Comparison of ENCODE assay signal across 11 cellular contexts in genomic region chr11:3162410-3163240, GRCh38. TPM values are rescaled to one million over a fixed set of nuclear protein-coding genes. Genes with fewer than 3 reads are reported as not detected.
DNase-seq lines count a peak whose midpoint lies in the region; ATAC-seq, FAIRE-seq and TF ChIP-seq lines count a peak whose summit lies in the region.
"Had no signal": no experiment of that assay in that cellular context is flagged by ENCODE, and none has a peak within 500 bp of the region (broad histone marks: within the 10 kb centered on the region; RNA-seq: fewer than 3 reads in every experiment).

No MANE protein-coding gene starts in this region.

- H3K4me1 ChIP-seq in ascending aorta (peaks cover 34 to 48% of the 10 kb centered on the region in 2 donors), left lung (peaks cover 16 to 86% of the 10 kb centered on the region in 2 donors), skeletal muscle tissue (ENCODE audit: control insufficient read depth in 3 of 3, insufficient read depth in 3 of 3, low read length in 3 of 3) (peaks cover 63 to 76% (median 74%) of the 10 kb centered on the region in 3 donors)

- H3K36me3 ChIP-seq in ascending aorta (no peaks in the 10 kb centered on the region), left lung (no peaks in the 10 kb centered on the region), skeletal muscle tissue (ENCODE audit: control insufficient read depth in 3 of 3, insufficient read depth in 3 of 3, low read length in 3 of 3) (no peaks in the 10 kb centered on the region)

- TF ChIP-seq POLR2A in GM12891 (IDR thresholded peaks at IDR 0.05; ENCODE audit: low read depth, low read length) = no peak

- H3K4me3 ChIP-seq in ascending aorta (peak overlapping the region; percentile 21 to 86), left lung (no peak overlapping the region), skeletal muscle tissue (ENCODE audit: low read length in 3 of 3) (peak overlapping the region in 2 of 3 donors; percentile 9 to 29)

- DNase-seq in GM12891 (ENCODE audit: insufficient read length, low spot score) = peak; percentile 5
- DNase-seq in ascending aorta (ENCODE audit: low spot score in 2 of 2) = peak; percentile 7 to 62
- peak; percentile 25 to 51 for DNase-seq in left lung
- no peak for DNase-seq in MV-4-11 (lab: John Stamatoyannopoulos, UW)
- DNase-seq in effector CD4-positive, alpha-beta T cell = no peak
- no peak for DNase-seq in retina
- no peak for DNase-seq in COR-L47 (lab: John Stamatoyannopoulos, UW)
- DNase-seq: DMS79 had no signal

- H3K9me3 ChIP-seq in ascending aorta (no peaks in the 10 kb centered on the region), left lung (no peaks in the 10 kb centered on the region), skeletal muscle tissue (ENCODE audit: control insufficient read depth in 3 of 3, low read length in 3 of 3) (no peaks in the 10 kb centered on the region)

- intact Hi-C loops in ascending aorta (cut with DNase I) = loop anchor here (5.0 kb wide), 5 partner anchors 105 to 260 kb away; partner anchors contain the start of genes CARS1 and NAP1L4
- intact Hi-C loops in left lung (cut with DNase I) = no loop called here

- ATAC-seq in left lung = no peak

- no peak for FAIRE-seq in GM12891 (lab: Jason Lieb, UNC)

- H3K9ac ChIP-seq in skeletal muscle tissue (ENCODE audit: low read depth in 1 of 3, low read length in 3 of 3) = peak overlapping the region in 2 of 3 donors; percentile 14 to 69

- H3K27ac ChIP-seq in ascending aorta (peak overlapping the region; percentile 91 to 93), left lung (peak overlapping the region in 1 of 2 donors; percentile 11), skeletal muscle tissue (ENCODE audit: low read depth, low read length) (peak overlapping the region; percentile 79)

- H3K27me3 ChIP-seq in ascending aorta (no peaks in the 10 kb centered on the region), left lung (no peaks in the 10 kb centered on the region), skeletal muscle tissue (ENCODE audit: control insufficient read depth in 3 of 3, insufficient read depth in 3 of 3, low read length in 3 of 3) (no peaks in the 10 kb centered on the region)

- TF ChIP-seq CTCF in ascending aorta (IDR thresholded peaks at IDR 0.05) (no peak), left lung (IDR thresholded peaks at IDR 0.05) (no peak)

TF ChIP-seq in GM12891, 5 proteins besides CTCF, POLR2A, EP300 and RAD21:
- no peak for TF ChIP-seq POU2F2 (IDR thresholded peaks at IDR 0.05; ENCODE audit: low read depth, low read length)
TF ChIP-seq in GM12891: peak in this region for 0.

RNA-seq across cellular contexts. Expression of gene OSBPL5, which starts 2.5 kb away (rescaled TPM):
- not detected for polyA plus RNA-seq in GM12891 (2012; ENCODE audit: low read depth, missing spikeins)
- total RNA-seq in ascending aorta = 92.0 TPM
- 10 to 100 TPM; 34.5 to 39.6 TPM for total RNA-seq in left lung
- total RNA-seq in skeletal muscle tissue = 19.3 TPM

RNA-seq across cellular contexts. Expression of gene MRGPRG, which starts 56.0 kb away (rescaled TPM):
- polyA plus RNA-seq in GM12891 (2012; ENCODE audit: low read depth, missing spikeins) = not detected
- total RNA-seq in ascending aorta (not detected), left lung (not detected), skeletal muscle tissue (not detected)
- total RNA-seq: activated T-helper 1 cell treated with anti-CD3 and anti-CD28 coated beads, Interleukin-12 subunit alpha, Interleukin-12 subunit beta, Interleukin-2, Interleukin-4 antibody, amounts not matched to agents 30 ng/mL and 10 ng/mL and 1 ng/mL, durations not matched to agents 14 hours and 24 hours and 36 hours; lower leg skin had no signal

Comparison
In these comparisons a context has a peak if more than half of its experiments do, and no peak if none do; other contexts are left out.
1. DNase-seq: peak in GM12891 (single experiment), ascending aorta (2 of 2) and left lung (2 of 2); none in MV-4-11 (single experiment), effector CD4-positive, alpha-beta T cell (single experiment), retina (single experiment) and COR-L47 (single experiment).
2. H3K4me3 ChIP-seq: peak in ascending aorta (2 of 2) and skeletal muscle tissue (2 of 3); none in left lung (0 of 2).